ENCODE assay signal across 1 cellular context in the genomic region with DNA sequence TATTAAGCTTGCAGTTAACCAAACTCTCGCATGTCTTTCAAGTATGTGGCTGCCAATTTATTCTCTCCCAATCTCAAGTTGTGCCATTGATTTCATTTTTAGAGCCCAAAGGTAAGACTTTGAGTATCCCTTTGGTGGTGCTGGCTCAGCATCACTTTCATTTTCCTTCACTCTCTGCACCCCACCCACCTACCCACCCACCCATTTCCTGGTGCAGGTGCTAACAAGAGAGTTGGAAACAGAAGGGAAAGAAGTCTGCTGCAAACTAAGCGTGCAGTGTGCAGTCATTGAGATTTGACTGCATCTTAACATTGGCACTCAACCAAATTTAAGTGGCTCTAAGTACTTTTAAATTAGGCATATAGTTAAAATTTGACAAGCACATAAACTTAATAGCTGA.
TF ChIP-seq lines count a peak whose summit lies in the region.

No MANE protein-coding gene starts in this region.

TF ChIP-seq in WTC11, 78 proteins besides CTCF, POLR2A, EP300 and RAD21 (continued from another document):
- TF ChIP-seq, protein P1, sequence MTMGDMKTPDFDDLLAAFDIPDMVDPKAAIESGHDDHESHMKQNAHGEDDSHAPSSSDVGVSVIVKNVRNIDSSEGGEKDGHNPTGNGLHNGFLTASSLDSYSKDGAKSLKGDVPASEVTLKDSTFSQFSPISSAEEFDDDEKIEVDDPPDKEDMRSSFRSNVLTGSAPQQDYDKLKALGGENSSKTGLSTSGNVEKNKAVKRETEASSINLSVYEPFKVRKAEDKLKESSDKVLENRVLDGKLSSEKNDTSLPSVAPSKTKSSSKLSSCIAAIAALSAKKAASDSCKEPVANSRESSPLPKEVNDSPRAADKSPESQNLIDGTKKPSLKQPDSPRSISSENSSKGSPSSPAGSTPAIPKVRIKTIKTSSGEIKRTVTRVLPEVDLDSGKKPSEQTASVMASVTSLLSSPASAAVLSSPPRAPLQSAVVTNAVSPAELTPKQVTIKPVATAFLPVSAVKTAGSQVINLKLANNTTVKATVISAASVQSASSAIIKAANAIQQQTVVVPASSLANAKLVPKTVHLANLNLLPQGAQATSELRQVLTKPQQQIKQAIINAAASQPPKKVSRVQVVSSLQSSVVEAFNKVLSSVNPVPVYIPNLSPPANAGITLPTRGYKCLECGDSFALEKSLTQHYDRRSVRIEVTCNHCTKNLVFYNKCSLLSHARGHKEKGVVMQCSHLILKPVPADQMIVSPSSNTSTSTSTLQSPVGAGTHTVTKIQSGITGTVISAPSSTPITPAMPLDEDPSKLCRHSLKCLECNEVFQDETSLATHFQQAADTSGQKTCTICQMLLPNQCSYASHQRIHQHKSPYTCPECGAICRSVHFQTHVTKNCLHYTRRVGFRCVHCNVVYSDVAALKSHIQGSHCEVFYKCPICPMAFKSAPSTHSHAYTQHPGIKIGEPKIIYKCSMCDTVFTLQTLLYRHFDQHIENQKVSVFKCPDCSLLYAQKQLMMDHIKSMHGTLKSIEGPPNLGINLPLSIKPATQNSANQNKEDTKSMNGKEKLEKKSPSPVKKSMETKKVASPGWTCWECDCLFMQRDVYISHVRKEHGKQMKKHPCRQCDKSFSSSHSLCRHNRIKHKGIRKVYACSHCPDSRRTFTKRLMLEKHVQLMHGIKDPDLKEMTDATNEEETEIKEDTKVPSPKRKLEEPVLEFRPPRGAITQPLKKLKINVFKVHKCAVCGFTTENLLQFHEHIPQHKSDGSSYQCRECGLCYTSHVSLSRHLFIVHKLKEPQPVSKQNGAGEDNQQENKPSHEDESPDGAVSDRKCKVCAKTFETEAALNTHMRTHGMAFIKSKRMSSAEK (CRISPR knock-in tag; IDR thresholded peaks at IDR 0.05; ENCODE audit: borderline replicate concordance), result no peak
- no peak for TF ChIP-seq TEAD4 (CRISPR knock-in tag; IDR thresholded peaks at IDR 0.05)
